Comparison of ENCODE assay signal across 9 cellular contexts in genomic region chr2:42962521-42962953, GRCh38.
DNase-seq lines count a peak whose midpoint lies in the region; TF ChIP-seq lines count a peak whose summit lies in the region.
"Had no signal": no experiment of that assay in that cellular context is flagged by ENCODE, and none has a peak within 500 bp of the region (broad histone marks: within the 10 kb centered on the region; RNA-seq: fewer than 3 reads in every experiment).

No MANE protein-coding gene starts in this region.

- no peak for TF ChIP-seq EP300 in esophagus muscularis mucosa (IDR thresholded peaks at IDR 0.05)

- TF ChIP-seq CTCF in esophagus muscularis mucosa (IDR thresholded peaks at IDR 0.05): no peak

- no peaks in the 10 kb centered on the region for H3K9me3 ChIP-seq in esophagus muscularis mucosa

- no peak overlapping the region for H3K4me3 ChIP-seq in esophagus muscularis mucosa

- peak overlapping the region; percentile 63 to 80 (median 74) for H3K27ac ChIP-seq in esophagus muscularis mucosa (replicated peaks in 1 of 4)

- CTCF ChIA-PET in HEK293T (lab: Yijun Ruan, JAX): interaction anchor here (0.5 to 0.9 kb wide), 2 partner anchors 35 to 62 kb away, joined by 3 read pairs; no protein-coding TSS in a partner anchor

- H3K4me1 ChIP-seq in esophagus muscularis mucosa: peaks cover 53 to 77% (median 68%) of the 10 kb centered on the region in 4 donors

- no peak for TF ChIP-seq POLR2A in esophagus muscularis mucosa (IDR thresholded peaks at IDR 0.05; ENCODE audit: low read depth)

- no peaks in the 10 kb centered on the region for H3K36me3 ChIP-seq in esophagus muscularis mucosa

- peak; percentile 33 for DNase-seq in EH (ENCODE audit: low read depth)
- DNase-seq in KG1 (lab: John Stamatoyannopoulos, UW): peak; percentile 70
- DNase-seq in esophagus muscularis mucosa (ENCODE audit: extremely low spot score): no peak
- DNase-seq in posterior vena cava (ENCODE audit: low spot score): peak; percentile 83
- no peak for DNase-seq in epidermal melanocyte (ENCODE audit: insufficient read length, low spot score)
- DNase-seq in hypothalamus (lab: John Stamatoyannopoulos, UW): no peak
- no peak for DNase-seq in stimulated activated CD4-positive, alpha-beta T cell treated with anti-CD3 and anti-CD28 coated beads, Interleukin-1b, Interleukin-23, amount 100 ng/mL, for 48 hours
- no peak for DNase-seq in HEK293T (ENCODE audit: extremely low spot score)
- DNase-seq: NCI-H446 had no signal

- 47% methylated on average over 10 of the region's 12 CpGs for WGBS in esophagus muscularis mucosa

- POLR2A ChIA-PET in HEK293T (lab: Yijun Ruan, JAX): interaction anchor here (0.6 kb wide), 1 partner anchor 13 kb away, joined by 3 read pairs; no protein-coding TSS in a partner anchor

- intact Hi-C loops in esophagus muscularis mucosa (cut with DNase I): no loop called here
- intact Hi-C loops in posterior vena cava (cut with DNase I): no loop called here

- H3K27me3 ChIP-seq in esophagus muscularis mucosa: no peaks in the 10 kb centered on the region

TF ChIP-seq in HEK293T, 16 proteins besides CTCF, POLR2A, EP300 and RAD21:
- TF ChIP-seq FOXA1 (IDR thresholded peaks at IDR 0.05) (no peak), LEF1 (IDR thresholded peaks at IDR 0.05; ENCODE audit: borderline replicate concordance) (no peak), PKNOX1 (IDR thresholded peaks at IDR 0.05) (no peak), HDGF (IDR thresholded peaks at IDR 0.05; ENCODE audit: borderline replicate concordance) (no peak), FOXM1 (IDR thresholded peaks at IDR 0.05; ENCODE audit: borderline replicate concordance) (no peak), FOXK2 (IDR thresholded peaks at IDR 0.05) (no peak), L3MBTL2 (conservative IDR thresholded peaks at IDR 0.05) (no peak), NFRKB (IDR thresholded peaks at IDR 0.05) (no peak), SP1 (IDR thresholded peaks at IDR 0.05) (no peak), ELF4 (IDR thresholded peaks at IDR 0.05) (no peak), TARDBP (IDR thresholded peaks at IDR 0.05) (no peak), SUZ12 (IDR thresholded peaks at IDR 0.05) (no peak)

Comparison
In these comparisons a context has a peak if more than half of its experiments do, and no peak if none do; other contexts are left out.
1. DNase-seq: peak in EH (single experiment), KG1 (single experiment) and posterior vena cava (single experiment); none in esophagus muscularis mucosa (single experiment), epidermal melanocyte (single experiment), hypothalamus (0 of 51), stimulated activated CD4-positive, alpha-beta T cell treated with anti-CD3 and anti-CD28 coated beads, Interleukin-1b, Interleukin-23, amount 100 ng/mL, for 48 hours (single experiment) and HEK293T (single experiment).